10 cellular contexts compared by ENCODE assay signal in genomic region chr12:122860854-122861585, GRCh38. TPM values are rescaled to one million over a fixed set of nuclear protein-coding genes. Genes with fewer than 3 reads are reported as not detected.
DNase-seq lines count a peak whose midpoint lies in the region; ATAC-seq, FAIRE-seq and TF ChIP-seq lines count a peak whose summit lies in the region.
"Had no signal": no experiment of that assay in that cellular context is flagged by ENCODE, and none has a peak within 500 bp of the region (broad histone marks: within the 10 kb centered on the region; RNA-seq: fewer than 3 reads in every experiment).

No MANE protein-coding gene starts in this region.

- POLR2A ChIA-PET in K562 (lab: Yijun Ruan, JAX) = interaction anchor here (0.7 to 1.4 kb wide), 7 partner anchors 11 to 398 kb away, joined by 3 to 6 read pairs (median 4); partner anchors contain the start of gene OGFOD2

- TF ChIP-seq CTCF in DND-41 (IDR thresholded peaks at IDR 0.05; ENCODE audit: borderline replicate concordance, extremely low read depth, low read length, poor library complexity, severe bottlenecking) = no peak
- TF ChIP-seq CTCF in K562 (IDR thresholded peaks at IDR 0.05 in 2 of 3, conservative IDR thresholded peaks at IDR 0.05 in 1 of 3; ENCODE audit: insufficient read depth in 2 of 3, low read depth in 1 of 3, low read length in 3 of 3) = no peak
- TF ChIP-seq CTCF in liver (IDR thresholded peaks at IDR 0.05; ENCODE audit: low read depth, low read length, missing input control) = no peak
- TF ChIP-seq CTCF in stomach (IDR thresholded peaks at IDR 0.05) = no peak

- H3K4me3 ChIP-seq in DND-41 (ENCODE audit: low read depth in 1 of 2, low read length in 2 of 2) = no peak overlapping the region
- H3K4me3 ChIP-seq in K562 = no peak overlapping the region
- no peak overlapping the region for H3K4me3 ChIP-seq in liver (ENCODE audit: low read depth in 1 of 3, low read length in 3 of 3)
- no peak overlapping the region for H3K4me3 ChIP-seq in stomach
- H3K4me3 ChIP-seq: GM23248 had no signal

- no TSS peak for BruUV-seq in K562 (replicated peaks; lab: Mats Ljungman, UMichigan)

- H2AFZ ChIP-seq in DND-41 (ENCODE audit: low read depth, low read length) (no peak overlapping the region), K562 (ENCODE audit: low read depth, low read length) (no peak overlapping the region)
- H2AFZ ChIP-seq: GM23248 had no signal

- DNase-seq in DND-41 = no peak
- no peak for DNase-seq in K562 (ENCODE audit: extremely low read depth in 1 of 4, low spot score in 3 of 4)
- no peak for DNase-seq in stomach
- DNase-seq in COLO668 (lab: John Stamatoyannopoulos, UW; ENCODE audit: unreplicated experiment) = no peak
- DNase-seq in middle frontal gyrus (ENCODE audit: extremely low spot score, low spot score) = no peak

- intact Hi-C loops in K562 (cut with micrococcal nuclease) (loop anchor here (1.0 to 5.0 kb wide), 3 partner anchors 91 to 376 kb away; no protein-coding TSS in a partner anchor), stomach (cut with DNase I; ENCODE audit: low total_unique reads) (no loop called here)

- TF ChIP-seq POLR2A in K562 (conservative IDR thresholded peaks at IDR 0.05) = no peak
- TF ChIP-seq POLR2A in stomach (IDR thresholded peaks at IDR 0.05) = no peak

- 0 out of 2 replicates have a peak, but pooled peaks cover 13% of the 10 kb centered on the region for H4K20me1 ChIP-seq in DND-41 (ENCODE audit: insufficient read depth, low read length)
- peaks cover 3% of the 10 kb centered on the region; the same call in 1 of the 2 replicates for H4K20me1 ChIP-seq in K562 (replicated peaks; ENCODE audit: control insufficient read depth, insufficient read depth, low read length)

- no peak overlapping the region for H3K4me2 ChIP-seq in DND-41 (ENCODE audit: insufficient read depth, low read length)
- no peak overlapping the region for H3K4me2 ChIP-seq in K562 (ENCODE audit: insufficient read depth, low read length)

- H3K27ac ChIP-seq in DND-41 (ENCODE audit: low read length) = peak overlapping the region; percentile 47; the same call in 1 of the 2 replicates
- H3K27ac ChIP-seq in K562 (ENCODE audit: extremely low read depth, low read depth, low read length) = no peak overlapping the region
- H3K27ac ChIP-seq in liver (ENCODE audit: low read depth in 1 of 2, low read length in 2 of 2) = peak overlapping the region; percentile 36 to 82
- H3K27ac ChIP-seq in stomach = peak overlapping the region; percentile 13 to 72 (median 61)
- H3K27ac ChIP-seq: GM23248 had no signal

- H3K9me1 ChIP-seq in K562 (ENCODE audit: control insufficient read depth, insufficient read depth, low read length) = no peaks in the 10 kb centered on the region

- CTCF ChIA-PET in K562 (lab: Yijun Ruan, JAX; ENCODE audit: low intra/inter-chr PET ratio) = interaction anchor here (1.4 to 2.0 kb wide), 2 partner anchors 86 to 91 kb away, joined by 3 to 28 read pairs; no protein-coding TSS in a partner anchor

- no peak for FAIRE-seq in K562 (lab: Jason Lieb, UNC)
- FAIRE-seq: bronchial epithelial cell had no signal

- H3K9ac ChIP-seq in DND-41 (ENCODE audit: low read depth, low read length) (no peak overlapping the region), K562 (ENCODE audit: insufficient read depth in 1 of 2, low read depth in 2 of 2, low read length in 2 of 2) (0 out of 4 replicates have a peak overlapping the region, but pooled peaks of 1 of the 2 experiments have one; percentile 20), liver (ENCODE audit: low read depth in 1 of 2, low read length in 2 of 2) (no peak overlapping the region)
- H3K9ac ChIP-seq: GM23248 had no signal

- H3K36me3 ChIP-seq in DND-41 (ENCODE audit: insufficient read depth, low read length) (peaks cover 44% of the 10 kb centered on the region), K562 (ENCODE audit: control insufficient read depth, insufficient read depth, low read length) (peaks cover 30% of the 10 kb centered on the region; the same call in 2 of the 3 replicates), liver (ENCODE audit: control insufficient read depth in 4 of 4, insufficient read depth in 3 of 4, low read depth in 1 of 4, low read length in 3 of 4) (peaks cover 0 to 13% (median 4%) of the 10 kb centered on the region in 4 donors), stomach (peaks cover 47 to 84% (median 77%) of the 10 kb centered on the region in 4 donors)

- in situ Hi-C loops in K562 (cut with MboI) = no loop called here

- WGBS in K562 (ENCODE audit: insufficient coverage, low coverage, missing lambda C conversion rate) = 79% methylated on average over 21 of the region's 23 CpGs
- WGBS in liver = 64% methylated on average over 23 of the region's 23 CpGs
- 75 to 85% (median 79%) methylated on average over 21 to 23 of the region's 23 CpGs for WGBS in stomach, 5 donors

- no peak for TF ChIP-seq RAD21 in K562 (CRISPR knock-in tag; conservative IDR thresholded peaks at IDR 0.05 in 1 of 2, IDR thresholded peaks at IDR 0.05 in 1 of 2)
- no peak for TF ChIP-seq RAD21 in liver (IDR thresholded peaks at IDR 0.05)

- ATAC-seq in DND-41 (ENCODE audit: insufficient read depth, low read depth) (no peak), K562 (no peak), GM21526 (IDR thresholded peaks at IDR 0.05; ENCODE audit: low FRiP score, unreplicated experiment) (no peak)
- no peak for ATAC-seq in activated CD4-positive, CD25-positive, alpha-beta regulatory T cell treated with anti-CD3 and anti-CD28 coated beads, Interleukin-2, amount 50 U/mL, for 24 hours

- no peaks in the 10 kb centered on the region for H3K79me2 ChIP-seq in DND-41 (ENCODE audit: insufficient read depth, low read length)
- no peaks in the 10 kb centered on the region for H3K79me2 ChIP-seq in K562 (ENCODE audit: control insufficient read depth, insufficient read depth, low read length)

- no peaks in the 10 kb centered on the region for H3K4me1 ChIP-seq in DND-41 (ENCODE audit: insufficient read depth, low read length)
- peaks cover 0 to 59% of the 10 kb centered on the region in 2 experiments; a peak in 2 of 5 replicates for H3K4me1 ChIP-seq in K562 (replicated peaks in 1 of 2; ENCODE audit: control insufficient read depth in 2 of 2, insufficient read depth in 2 of 2, low read length in 2 of 2)
- H3K4me1 ChIP-seq in liver (ENCODE audit: control insufficient read depth in 4 of 4, insufficient read depth in 4 of 4, low read length in 3 of 4) = peaks cover 22 to 61% (median 49%) of the 10 kb centered on the region in 4 donors
- H3K4me1 ChIP-seq in stomach = peaks cover 15 to 75% (median 61%) of the 10 kb centered on the region in 4 donors

- TF ChIP-seq EP300 in K562 (IDR thresholded peaks at IDR 0.05; ENCODE audit: low read length) = no peak
- TF ChIP-seq EP300 in stomach (IDR thresholded peaks at IDR 0.05) = no peak

- no peaks in the 10 kb centered on the region for H3K9me3 ChIP-seq in DND-41 (ENCODE audit: insufficient read depth, low read length, severe bottlenecking)
- no peaks in the 10 kb centered on the region for H3K9me3 ChIP-seq in K562 (replicated peaks; ENCODE audit: control insufficient read depth, insufficient read depth, low read depth, low read length)
- no peaks in the 10 kb centered on the region for H3K9me3 ChIP-seq in liver (ENCODE audit: control insufficient read depth in 4 of 4, low read length in 3 of 4)
- H3K9me3 ChIP-seq in stomach = no peaks in the 10 kb centered on the region

- no peaks in the 10 kb centered on the region for H3K27me3 ChIP-seq in DND-41 (ENCODE audit: insufficient read depth, low read length, poor library complexity)
- no peaks in the 10 kb centered on the region for H3K27me3 ChIP-seq in K562 (ENCODE audit: control insufficient read depth in 2 of 2, insufficient read depth in 2 of 2, low read length in 2 of 2)
- H3K27me3 ChIP-seq in liver (ENCODE audit: control insufficient read depth in 4 of 4, insufficient read depth in 4 of 4, low read length in 3 of 4) = no peaks in the 10 kb centered on the region
- no peaks in the 10 kb centered on the region for H3K27me3 ChIP-seq in stomach

RNA-seq across cellular contexts. Expression of gene HIP1R, which starts 25.8 kb away (rescaled TPM):
- total RNA-seq in K562 (2011; cell fraction: chromatin; rRNA removed; ENCODE audit: low replicate concordance) = 70.1 and 194 TPM in 2 replicates
- total RNA-seq in K562 (2011; cell fraction: nucleolus; rRNA removed) = 103 and 109 TPM in 2 replicates
- total RNA-seq in K562 (2011; cell fraction: nucleoplasm; rRNA removed) = 63.5 and 76.8 TPM in 2 replicates
- total RNA-seq in K562 (2014; rRNA removed) (29.2 and 30.4 TPM in 2 replicates), K562 (2014; rRNA removed; fragmentation: Illumina TruSeq; extraction: Trizol) (6.4 and 8.6 TPM in 2 replicates), K562 (2015; rRNA removed; fragmentation: Illumina TruSeq; extraction: Trizol) (12.0 and 13.2 TPM in 2 replicates), K562 (2021) (27.8 and 31.0 TPM in 2 replicates), liver (10 to 100 TPM; 18.3 to 52.5 TPM), stomach (100 to 1,000 TPM in 4 of 5 donors, 10 to 100 TPM in 1; 67.6 to 395 (median 160) TPM)
- polyA plus RNA-seq in K562 (2011; rRNA removed) (14.2 and 17.2 TPM in 2 replicates), K562 (2014; fragmentation: Illumina TruSeq; extraction: Trizol) (21.7 and 33.6 TPM in 2 replicates), K562 (2014; fragmentation: Nextera tagmentation; extraction: Ambion mirVana) (under 1 TPM; 0.15 to 0.45 TPM), K562 (2014; rRNA removed) (27.0 and 29.1 TPM in 2 replicates), liver (10 to 100 TPM; 12.4 to 15.8 TPM), stomach (10 to 100 TPM; 52.1 to 69.6 (median 68.8) TPM)
- 8.8 and 22.2 TPM in 2 replicates for polyA plus RNA-seq in K562 (2011; cell fraction: cytosol; rRNA removed)
- polyA plus RNA-seq in K562 (2011; cell fraction: nucleus; rRNA removed) = 107 and 176 TPM in 2 replicates
- 15.6 and 30.3 TPM in 2 replicates for polyA plus RNA-seq in K562 (2012)
- polyA minus RNA-seq in K562 (2011; rRNA and poly(A)+ RNA removed) = 5.7 and 11.0 TPM in 2 replicates
- polyA minus RNA-seq in K562 (2011; cell fraction: cytosol; rRNA and poly(A)+ RNA removed) = 6.4 and 7.5 TPM in 2 replicates
- 23.3 and 26.9 TPM in 2 replicates for polyA minus RNA-seq in K562 (2011; cell fraction: nucleus; rRNA and poly(A)+ RNA removed)

RNA-seq across cellular contexts. Expression of gene VPS37B, which starts 34.9 kb away (rescaled TPM):
- 49.3 and 58.0 TPM in 2 replicates for total RNA-seq in K562 (2011; cell fraction: chromatin; rRNA removed; ENCODE audit: low replicate concordance)
- 33.2 and 33.4 TPM in 2 replicates for total RNA-seq in K562 (2011; cell fraction: nucleolus; rRNA removed)
- 41.1 and 66.6 TPM in 2 replicates for total RNA-seq in K562 (2011; cell fraction: nucleoplasm; rRNA removed)
- total RNA-seq in K562 (2014; rRNA removed) = 27.9 and 34.1 TPM in 2 replicates
- 9.5 and 12.3 TPM in 2 replicates for total RNA-seq in K562 (2014; rRNA removed; fragmentation: Illumina TruSeq; extraction: Trizol)
- total RNA-seq in K562 (2015; rRNA removed; fragmentation: Illumina TruSeq; extraction: Trizol) = 18.1 and 18.5 TPM in 2 replicates
- 35.8 and 37.4 TPM in 2 replicates for total RNA-seq in K562 (2021)
- polyA plus RNA-seq in K562 (2011; rRNA removed) = 13.8 TPM in 2 replicates
- 19.4 and 30.1 TPM in 2 replicates for polyA plus RNA-seq in K562 (2011; cell fraction: cytosol; rRNA removed)
- 22.7 and 30.0 TPM in 2 replicates for polyA plus RNA-seq in K562 (2011; cell fraction: nucleus; rRNA removed)
- 18.5 and 22.9 TPM in 2 replicates for polyA plus RNA-seq in K562 (2012)
- 17.9 and 24.0 TPM in 2 replicates for polyA plus RNA-seq in K562 (2014; fragmentation: Illumina TruSeq; extraction: Trizol)
- polyA plus RNA-seq in K562 (2014; fragmentation: Nextera tagmentation; extraction: Ambion mirVana) = under 1 TPM; 0.28 to 0.34 TPM
- polyA plus RNA-seq in K562 (2014; rRNA removed) = 24.7 and 33.3 TPM in 2 replicates
- polyA minus RNA-seq in K562 (2011; rRNA and poly(A)+ RNA removed) = 12.2 and 15.1 TPM in 2 replicates
- 13.9 and 17.0 TPM in 2 replicates for polyA minus RNA-seq in K562 (2011; cell fraction: cytosol; rRNA and poly(A)+ RNA removed)
- polyA minus RNA-seq in K562 (2011; cell fraction: nucleus; rRNA and poly(A)+ RNA removed) = 11.8 and 13.6 TPM in 2 replicates
- total RNA-seq in liver = 1 to 10 TPM; 4.4 to 6.8 TPM
- 1 to 10 TPM; 2.3 to 3.2 TPM for polyA plus RNA-seq in liver
- 100 to 1,000 TPM in 1 of 5 donors, 10 to 100 TPM in 4; 13.4 to 105 (median 68.5) TPM for total RNA-seq in stomach
- polyA plus RNA-seq in stomach = 10 to 100 TPM; 31.3 to 44.0 (median 37.1) TPM
